In the genomic region with DNA sequence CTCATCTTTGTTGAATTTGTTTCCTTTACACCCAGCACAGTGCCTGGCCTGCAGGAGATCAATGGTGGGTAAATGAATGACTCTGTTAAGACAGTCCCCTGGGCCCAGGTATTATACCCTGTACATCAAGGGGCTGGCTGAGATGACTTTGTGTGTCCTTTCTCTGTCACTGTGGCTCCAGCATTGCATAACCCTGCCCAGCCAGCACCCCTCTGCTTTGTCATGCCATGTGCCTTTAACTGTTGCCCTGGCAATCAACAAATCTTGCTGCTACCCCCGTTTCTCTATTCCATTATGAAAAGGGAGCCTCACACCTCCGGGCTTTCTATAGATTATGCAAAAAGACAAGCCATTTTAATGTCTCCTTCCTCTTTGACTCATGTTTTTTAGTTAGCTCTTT, we compare ENCODE assay signal across 1 cellular context.
TF ChIP-seq lines count a peak whose summit lies in the region.

No MANE protein-coding gene starts in this region.

TF ChIP-seq in HEK293T, 16 proteins besides CTCF, POLR2A, EP300 and RAD21 (continued from another document):
- TF ChIP-seq CTBP1 (IDR thresholded peaks at IDR 0.05; ENCODE audit: borderline replicate concordance) (no peak), FOXA1 (IDR thresholded peaks at IDR 0.05) (no peak), ELF4 (IDR thresholded peaks at IDR 0.05) (no peak), LEF1 (IDR thresholded peaks at IDR 0.05; ENCODE audit: borderline replicate concordance) (no peak), HDGF (IDR thresholded peaks at IDR 0.05; ENCODE audit: borderline replicate concordance) (no peak), TARDBP (IDR thresholded peaks at IDR 0.05) (no peak), FOXM1 (IDR thresholded peaks at IDR 0.05; ENCODE audit: borderline replicate concordance) (no peak)
